ENCODE assay signal across 10 cellular contexts in genomic region chr5:135140805-135141204, GRCh38.
DNase-seq lines count a peak whose midpoint lies in the region; ATAC-seq lines count a peak whose summit lies in the region.
"Had no signal": no experiment of that assay in that cellular context is flagged by ENCODE, and none has a peak within 500 bp of the region (broad histone marks: within the 10 kb centered on the region; RNA-seq: fewer than 3 reads in every experiment).

No MANE protein-coding gene starts in this region.

- peak; percentile 93 for DNase-seq in DMS53 (lab: John Stamatoyannopoulos, UW)
- peak; percentile 2 for DNase-seq in NOMO-1 treated with dmso at 0.1 percent for 144 hours (lab: John Stamatoyannopoulos, UW; ENCODE audit: unreplicated experiment)
- peak; percentile 9 for DNase-seq in pons (ENCODE audit: low spot score)
- no peak for DNase-seq in HuH-7.5 (ENCODE audit: low spot score)
- no peak for DNase-seq in T-helper 1 cell
- DNase-seq: naive B cell, NCI-H2081 treated with DMSO at 0.1 percent for 48 hours had no signal

- ATAC-seq in esophagus mucosa (peak; percentile 78), GM19328 (IDR thresholded peaks at IDR 0.05; ENCODE audit: unreplicated experiment) (no peak), GM18870 (IDR thresholded peaks at IDR 0.05; ENCODE audit: unreplicated experiment) (no peak)

Comparison
In these comparisons a context has a peak if more than half of its experiments do, and no peak if none do; other contexts are left out.
1. DNase-seq: peak in DMS53 (single experiment), NOMO-1 treated with dmso at 0.1 percent for 144 hours (single experiment) and pons (single experiment); none in HuH-7.5 (single experiment) and T-helper 1 cell (0 of 5).